10 cellular contexts compared by ENCODE assay signal in genomic region chr19:9786819-9787218, GRCh38. TPM values are rescaled to one million over a fixed set of nuclear protein-coding genes. Genes with fewer than 3 reads are reported as not detected.
DNase-seq lines count a peak whose midpoint lies in the region; ATAC-seq, FAIRE-seq and TF ChIP-seq lines count a peak whose summit lies in the region.
"Had no signal": no experiment of that assay in that cellular context is flagged by ENCODE, and none has a peak within 500 bp of the region (broad histone marks: within the 10 kb centered on the region; RNA-seq: fewer than 3 reads in every experiment).

No MANE protein-coding gene starts in this region.

- H3K27me3 ChIP-seq in H7 (ENCODE audit: control insufficient read depth, insufficient read depth, low read length) (no peaks in the 10 kb centered on the region), WERI-Rb-1 (ENCODE audit: insufficient read depth, low read depth, severe bottlenecking) (no peaks in the 10 kb centered on the region), gastroesophageal sphincter (no peaks in the 10 kb centered on the region), spleen (replicated peaks in 1 of 7) (no peaks in the 10 kb centered on the region)

- H3K4me3 ChIP-seq in H7 (ENCODE audit: insufficient read depth, low read depth, low read length) (peak overlapping the region; percentile 52; the same call in 1 of the 2 replicates), WERI-Rb-1 (ENCODE audit: low read depth, low read length) (no peak overlapping the region), gastroesophageal sphincter (no peak overlapping the region), spleen (peak overlapping the region in 2 of 8 donors; percentile 62 to 79)

- no peak for TF ChIP-seq EP300 in gastroesophageal sphincter (IDR thresholded peaks at IDR 0.05)

- H3K36me3 ChIP-seq in H7 (replicated peaks; ENCODE audit: control insufficient read depth, insufficient read depth, low read length) = no peaks in the 10 kb centered on the region
- no peaks in the 10 kb centered on the region for H3K36me3 ChIP-seq in WERI-Rb-1
- H3K36me3 ChIP-seq in gastroesophageal sphincter = peaks cover 0 to 4% of the 10 kb centered on the region in 2 donors
- no peaks in the 10 kb centered on the region for H3K36me3 ChIP-seq in spleen

- no peak for ATAC-seq in gastroesophageal sphincter

- H3K27ac ChIP-seq in WERI-Rb-1 (peak overlapping the region; percentile 97), gastroesophageal sphincter (peak overlapping the region; percentile 92 to 99 (median 98)), spleen (peak overlapping the region in 6 of 8 donors; percentile 78 to 97 (median 96))

- H3K4me1 ChIP-seq in gastroesophageal sphincter (peaks cover 0 to 44% (median 10%) of the 10 kb centered on the region in 3 donors), spleen (peaks cover 5 to 45% (median 26%) of the 10 kb centered on the region in 6 donors)

- whole genome bisulfite sequencing in gastroesophageal sphincter (ENCODE audit: low coverage in 1 of 2), 2 donors = 73 to 100% methylated on average over 1 to 5 of the region's 8 CpGs
- 93 to 98% (median 96%) methylated on average over 8 of the region's 8 CpGs for WGBS in spleen, 5 donors

- DNase-seq in H7 = no peak
- DNase-seq in WERI-Rb-1 = no peak
- DNase-seq in spleen = no peak
- DNase-seq in stimulated activated CD4-positive, alpha-beta T cell treated with anti-CD3 and anti-CD28 coated beads, Interleukin-15, amount 100 ng/mL, for 24 hours = no peak
- no peak for DNase-seq in T1000 (lab: John Stamatoyannopoulos, UW)
- DNase-seq in HTR-8/SVneo (ENCODE audit: insufficient read length, low spot score) = no peak
- DNase-seq: activated CD4-positive, alpha-beta T cell treated with anti-CD3 and anti-CD28 coated beads for 4 hours; NCI-H1092 treated with DMSO at 0.1 percent for 48 hours; PC-3 had no signal

- TF ChIP-seq POLR2A in gastroesophageal sphincter (IDR thresholded peaks at IDR 0.05) = no peak
- no peak for TF ChIP-seq POLR2A in spleen (IDR thresholded peaks at IDR 0.05)

- no peak for TF ChIP-seq CTCF in WERI-Rb-1 (IDR thresholded peaks at IDR 0.05; ENCODE audit: low read depth, low read length)
- TF ChIP-seq CTCF in gastroesophageal sphincter (IDR thresholded peaks at IDR 0.05) = no peak
- no peak for TF ChIP-seq CTCF in spleen (IDR thresholded peaks at IDR 0.05 in 8 of 11, conservative IDR thresholded peaks at IDR 0.05 in 3 of 11)

- no peak for FAIRE-seq in HTR-8/SVneo (lab: Jason Lieb, UNC)

- H3K9me3 ChIP-seq in WERI-Rb-1 (ENCODE audit: severe bottlenecking) = no peaks in the 10 kb centered on the region
- no peaks in the 10 kb centered on the region for H3K9me3 ChIP-seq in gastroesophageal sphincter
- H3K9me3 ChIP-seq in spleen = no peaks in the 10 kb centered on the region

- intact Hi-C loops in spleen (cut with DNase I; ENCODE audit: low total_unique reads) = no loop called here

RNA-seq across cellular contexts. Expression of gene ZNF846, which starts 18.3 kb away (rescaled TPM):
- total RNA-seq in H7 (2014; rRNA removed; shearing (Covaris generic)) = 3.9 and 8.6 TPM in 2 replicates
- 10 to 100 TPM; 10.5 to 36.1 (median 20.4) TPM for total RNA-seq in gastroesophageal sphincter
- 10 to 100 TPM in 6 of 7 donors, 1 to 10 TPM in 1; 7.8 to 24.0 (median 17.0) TPM for total RNA-seq in spleen
- 1 to 10 TPM; 4.8 to 5.9 (median 5.5) TPM for polyA plus RNA-seq in spleen

RNA-seq across cellular contexts. Expression of gene FBXL12, which starts 32.1 kb away (rescaled TPM):
- 31.2 and 36.4 TPM in 2 replicates for total RNA-seq in H7 (2014; rRNA removed; shearing (Covaris generic))
- total RNA-seq in gastroesophageal sphincter (10 to 100 TPM; 17.2 to 27.1 (median 24.0) TPM), spleen (10 to 100 TPM; 19.8 to 31.9 (median 22.9) TPM)
- polyA plus RNA-seq in spleen = 10 to 100 TPM; 14.5 to 18.1 (median 16.0) TPM

RNA-seq across cellular contexts. Expression of gene UBL5, which starts 40.9 kb away (rescaled TPM):
- 266 and 288 TPM in 2 replicates for total RNA-seq in H7 (2014; rRNA removed; shearing (Covaris generic))
- total RNA-seq in gastroesophageal sphincter (100 to 1,000 TPM; 420 to 701 (median 653) TPM), spleen (100 to 1,000 TPM; 180 to 286 (median 224) TPM)
- polyA plus RNA-seq in spleen = 100 to 1,000 TPM; 615 to 778 (median 743) TPM

RNA-seq across cellular contexts. Expression of gene PIN1, which starts 48.3 kb away (rescaled TPM):
- 180 and 208 TPM in 2 replicates for total RNA-seq in H7 (2014; rRNA removed; shearing (Covaris generic))
- total RNA-seq in gastroesophageal sphincter = 100 to 1,000 TPM; 137 to 160 (median 153) TPM
- total RNA-seq in spleen = 10 to 100 TPM; 37.7 to 53.2 (median 46.8) TPM
- polyA plus RNA-seq in spleen = 10 to 100 TPM; 60.8 to 86.1 (median 77.7) TPM
